In genomic region chr20:53126185-53126584, GRCh38 we compare ENCODE assay signal across 17 cellular contexts.
DNase-seq lines count a peak whose midpoint lies in the region; ATAC-seq and TF ChIP-seq lines count a peak whose summit lies in the region.
"Had no signal": no experiment of that assay in that cellular context is flagged by ENCODE, and none has a peak within 500 bp of the region (broad histone marks: within the 10 kb centered on the region; RNA-seq: fewer than 3 reads in every experiment).

No MANE protein-coding gene starts in this region.

- H3K4me1 Mint-ChIP-seq in WTC11 (peaks cover 37% of the 10 kb centered on the region), progenitor cell of endocrine pancreas (ENCODE audit: low read depth) (peaks cover 2% of the 10 kb centered on the region)
- H3K4me1 Mint-ChIP-seq: naive B cell had no signal

- H3K9me3 Mint-ChIP-seq in WTC11 (no peaks in the 10 kb centered on the region), progenitor cell of endocrine pancreas (ENCODE audit: low read depth) (no peaks in the 10 kb centered on the region)
- H3K9me3 Mint-ChIP-seq: activated naive CD8-positive, alpha-beta T cell treated with anti-CD3 and anti-CD28 coated beads, Interleukin-2, amount 10 ng/mL, durations not matched to agents 7 days and 5 days; activated T-cell treated with anti-CD3 and anti-CD28 coated beads, Interleukin-2, amount 50 U/mL, for 72 hours; T-cell had no signal

- no peak for TF ChIP-seq CTCF in WTC11 (IDR thresholded peaks at IDR 0.05)
- no peak for TF ChIP-seq CTCF in progenitor cell of endocrine pancreas (IDR thresholded peaks at IDR 0.05; ENCODE audit: unreplicated experiment)

- ATAC-seq in WTC11 (peak; percentile 71), HG02610 (IDR thresholded peaks at IDR 0.05; ENCODE audit: unreplicated experiment) (no peak)
- ATAC-seq in stimulated activated naive CD8-positive, alpha-beta T cell treated with anti-CD3 and anti-CD28 coated beads, Interleukin-15, Interleukin-2, amounts not matched to agents 100 U/mL and 50 U/mL, for 24 hours = no peak
- ATAC-seq: activated T-cell treated with anti-CD3 and anti-CD28 coated beads, Interleukin-2, amount 50 U/mL, for 72 hours; lower lobe of right lung; psoas muscle; T-cell had no signal

- peak; percentile 51 for DNase-seq in DMS 273 (lab: John Stamatoyannopoulos, UW; ENCODE audit: unreplicated experiment)
- DNase-seq in DMS 273 treated with DMSO at 0.1 percent for 48 hours (lab: John Stamatoyannopoulos, UW) = no peak
- peak; percentile 88 for DNase-seq in NCI-H2107 treated with DMSO at 0.1 percent for 48 hours (lab: John Stamatoyannopoulos, UW; ENCODE audit: unreplicated experiment)
- no peak for DNase-seq in WTC11 (ENCODE audit: low spot score)
- no peak for DNase-seq in progenitor cell of endocrine pancreas (ENCODE audit: low spot score, unreplicated experiment)
- no peak for DNase-seq in stimulated activated naive CD8-positive, alpha-beta T cell treated with anti-CD3 and anti-CD28 coated beads, Interleukin-15, Interleukin-2, amounts not matched to agents 100 U/mL and 50 U/mL, for 24 hours
- DNase-seq in stimulated activated naive CD4-positive, alpha-beta T cell (lab: John Stamatoyannopoulos, UW) = no peak
- DNase-seq: activated naive CD8-positive, alpha-beta T cell treated with anti-CD3 and anti-CD28 coated beads, Interleukin-2, amount 10 ng/mL, durations not matched to agents 7 days and 5 days; activated T-cell treated with anti-CD3 and anti-CD28 coated beads, Interleukin-2, amount 50 U/mL, for 72 hours; BE2C; glutamatergic neuron; lower lobe of right lung; naive B cell; NCI-H146; psoas muscle; T-cell had no signal

- no peak overlapping the region for H3K4me3 Mint-ChIP-seq in WTC11
- H3K4me3 Mint-ChIP-seq in progenitor cell of endocrine pancreas (ENCODE audit: low read depth) = no peak overlapping the region
- H3K4me3 Mint-ChIP-seq: activated naive CD8-positive, alpha-beta T cell treated with anti-CD3 and anti-CD28 coated beads, Interleukin-2, amount 10 ng/mL, durations not matched to agents 7 days and 5 days; naive B cell; T-cell had no signal

- POLR2A ChIA-PET in WTC11 (lab: Charles Lee) = no interaction called here

- H3K27ac Mint-ChIP-seq in WTC11 = no peak overlapping the region
- peak overlapping the region; percentile 61 for H3K27ac Mint-ChIP-seq in progenitor cell of endocrine pancreas
- H3K27ac Mint-ChIP-seq: activated naive CD8-positive, alpha-beta T cell treated with anti-CD3 and anti-CD28 coated beads, Interleukin-2, amount 10 ng/mL, durations not matched to agents 7 days and 5 days; naive B cell; T-cell had no signal

- CTCF ChIA-PET in WTC11 (lab: Charles Lee) = interaction anchor here (1.3 to 1.7 kb wide), 2 partner anchors 11 to 91 kb away, joined by 3 to 5 read pairs; no protein-coding TSS in a partner anchor

- H3K27me3 Mint-ChIP-seq in WTC11 (ENCODE audit: low read depth) (no peaks in the 10 kb centered on the region), progenitor cell of endocrine pancreas (no peaks in the 10 kb centered on the region)
- H3K27me3 Mint-ChIP-seq: activated naive CD8-positive, alpha-beta T cell treated with anti-CD3 and anti-CD28 coated beads, Interleukin-2, amount 10 ng/mL, durations not matched to agents 7 days and 5 days; T-cell had no signal

- no peaks in the 10 kb centered on the region for H3K36me3 Mint-ChIP-seq in WTC11
- H3K36me3 Mint-ChIP-seq in progenitor cell of endocrine pancreas (ENCODE audit: insufficient read depth) = no peaks in the 10 kb centered on the region
- H3K36me3 Mint-ChIP-seq: activated naive CD8-positive, alpha-beta T cell treated with anti-CD3 and anti-CD28 coated beads, Interleukin-2, amount 10 ng/mL, durations not matched to agents 7 days and 5 days; naive B cell; T-cell had no signal

TF ChIP-seq in WTC11, 78 proteins besides CTCF, POLR2A, EP300 and RAD21:
- TF ChIP-seq HMGA2 (CRISPR knock-in tag; IDR thresholded peaks at IDR 0.05) (no peak), PRDM15 (CRISPR knock-in tag; IDR thresholded peaks at IDR 0.05) (peak; percentile 52; the same call in 1 of the 2 replicates), ATF2 (CRISPR knock-in tag; IDR thresholded peaks at IDR 0.05; ENCODE audit: borderline replicate concordance, low read depth) (no peak)

Comparison
In these comparisons a context has a peak if more than half of its experiments do, and no peak if none do; other contexts are left out.
1. DNase-seq: peak in DMS 273 (single experiment) and NCI-H2107 treated with DMSO at 0.1 percent for 48 hours (single experiment); none in DMS 273 treated with DMSO at 0.1 percent for 48 hours (single experiment), WTC11 (single experiment), progenitor cell of endocrine pancreas (single experiment), stimulated activated naive CD8-positive, alpha-beta T cell treated with anti-CD3 and anti-CD28 coated beads, Interleukin-15, Interleukin-2, amounts not matched to agents 100 U/mL and 50 U/mL, for 24 hours (single experiment) and stimulated activated naive CD4-positive, alpha-beta T cell (0 of 6).